In the genomic region with DNA sequence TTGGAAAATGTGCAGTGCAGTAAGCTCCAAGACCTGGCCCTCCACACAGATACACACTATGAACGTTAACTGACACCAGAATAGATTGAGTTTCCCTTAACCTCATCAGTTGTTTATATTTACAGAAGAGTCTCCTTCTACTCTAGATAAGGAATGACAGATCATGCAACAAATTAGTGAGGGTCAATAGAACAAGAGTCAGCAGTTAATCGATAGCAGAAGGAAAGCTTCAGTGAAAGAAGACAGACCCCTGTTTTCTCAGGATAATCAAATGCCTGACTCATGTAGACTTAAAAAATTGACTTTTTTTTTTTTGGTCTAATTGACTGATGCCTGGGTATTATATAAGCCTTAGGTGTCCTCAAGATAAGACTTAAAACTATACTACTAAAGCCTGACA, we compare ENCODE assay signal across 8 cellular contexts.
"Had no signal": no experiment of that assay in that cellular context is flagged by ENCODE, and none has a peak within 500 bp of the region (broad histone marks: within the 10 kb centered on the region; RNA-seq: fewer than 3 reads in every experiment).

No MANE protein-coding gene starts in this region.

- ATAC-seq: GM12878 had no signal

- FAIRE-seq: G401.6, GM12878, GM12891, GM12892, GM18507, GM19239 had no signal

- DNase-seq: GDM1, GF-D8 had no signal

- H3K4me3 ChIP-seq: GM12878 had no signal
